Comparison of ENCODE assay signal across 16 cellular contexts in the genomic region with DNA sequence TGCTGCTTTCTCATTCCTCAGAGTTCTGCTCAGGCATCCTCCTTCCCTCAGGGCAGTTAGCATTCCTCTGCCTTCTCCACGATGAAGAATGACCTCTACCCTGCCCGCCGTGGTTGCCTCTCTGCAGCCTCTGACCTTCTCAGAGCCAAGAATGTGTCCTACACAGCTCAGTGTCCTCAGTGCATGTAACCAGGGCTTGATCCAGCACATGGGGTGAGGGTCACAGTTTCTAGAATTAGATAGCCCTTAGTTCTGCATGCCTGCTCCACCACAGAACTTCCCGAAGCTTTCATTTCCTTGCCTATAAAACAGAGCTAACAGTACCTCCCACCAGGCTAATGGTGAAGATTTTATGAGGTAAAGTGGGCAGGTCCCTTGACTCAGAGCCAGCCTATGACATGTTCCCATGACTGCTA.
DNase-seq lines count a peak whose midpoint lies in the region; TF ChIP-seq lines count a peak whose summit lies in the region.
"Had no signal": no experiment of that assay in that cellular context is flagged by ENCODE, and none has a peak within 500 bp of the region (broad histone marks: within the 10 kb centered on the region; RNA-seq: fewer than 3 reads in every experiment).

No MANE protein-coding gene starts in this region.

- no peaks in the 10 kb centered on the region for H3K9me3 Mint-ChIP-seq in osteocyte (ENCODE audit: unreplicated experiment)
- H3K9me3 Mint-ChIP-seq: activated CD4-positive, alpha-beta memory T cell treated with anti-CD3 and anti-CD28 coated beads for 36 hours; central memory CD8-positive, alpha-beta T cell; memory B cell had no signal

- peaks cover 29% of the 10 kb centered on the region for H3K4me1 Mint-ChIP-seq in osteocyte (ENCODE audit: unreplicated experiment)
- H3K4me1 Mint-ChIP-seq: central memory CD8-positive, alpha-beta T cell; memory B cell had no signal

- H3K27me3 Mint-ChIP-seq in osteocyte (ENCODE audit: unreplicated experiment): no peaks in the 10 kb centered on the region
- H3K27me3 Mint-ChIP-seq: activated CD4-positive, alpha-beta memory T cell treated with anti-CD3 and anti-CD28 coated beads for 36 hours; central memory CD8-positive, alpha-beta T cell had no signal

- peak; percentile 3 for DNase-seq in EL
- DNase-seq in RPMI7951 (ENCODE audit: low read depth): peak; percentile 40
- peak; percentile 40 for DNase-seq in foreskin melanocyte
- no peak for DNase-seq in osteocyte (ENCODE audit: extremely low spot score, unreplicated experiment)
- DNase-seq in hepatic stellate cell (ENCODE audit: low spot score): no peak
- DNase-seq in putamen (ENCODE audit: low spot score): no peak
- DNase-seq in HuH-7 (ENCODE audit: low spot score): no peak
- no peak for DNase-seq in COLO829 (ENCODE audit: low spot score)
- DNase-seq: activated CD4-positive, alpha-beta memory T cell treated with anti-CD3 and anti-CD28 coated beads for 36 hours; DMS 273 treated with DMSO at 0.1 percent for 48 hours; NCI-H510A treated with DMSO at 0.1 percent for 48 hours; PC-3; stimulated activated CD4-positive, alpha-beta T cell treated with anti-CD3 and anti-CD28 coated beads, Interleukin-4, amount 100 ng/mL, for 4 hours; testis had no signal

- no peak for TF ChIP-seq CTCF in osteocyte (IDR thresholded peaks at IDR 0.05)

- H3K4me3 Mint-ChIP-seq in osteocyte (ENCODE audit: unreplicated experiment): peak overlapping the region; percentile 45
- H3K4me3 Mint-ChIP-seq: activated CD4-positive, alpha-beta memory T cell treated with anti-CD3 and anti-CD28 coated beads for 36 hours; central memory CD8-positive, alpha-beta T cell; memory B cell had no signal

- peak overlapping the region; percentile 85 for H3K27ac Mint-ChIP-seq in osteocyte (ENCODE audit: unreplicated experiment)
- H3K27ac Mint-ChIP-seq: activated CD4-positive, alpha-beta memory T cell treated with anti-CD3 and anti-CD28 coated beads for 36 hours; memory B cell had no signal

- no peaks in the 10 kb centered on the region for H3K36me3 Mint-ChIP-seq in osteocyte (ENCODE audit: unreplicated experiment)
- H3K36me3 Mint-ChIP-seq: activated CD4-positive, alpha-beta memory T cell treated with anti-CD3 and anti-CD28 coated beads for 36 hours; memory B cell had no signal

Comparison
In these comparisons a context has a peak if more than half of its experiments do, and no peak if none do; other contexts are left out.
1. DNase-seq: peak in EL (single experiment), RPMI7951 (single experiment) and foreskin melanocyte (single experiment); none in osteocyte (single experiment), hepatic stellate cell (single experiment), putamen (single experiment), HuH-7 (single experiment) and COLO829 (single experiment).